18 cellular contexts compared by ENCODE assay signal in genomic region chr14:101230851-101231550, GRCh38.
DNase-seq lines count a peak whose midpoint lies in the region; ATAC-seq, FAIRE-seq and TF ChIP-seq lines count a peak whose summit lies in the region.
"Had no signal": no experiment of that assay in that cellular context is flagged by ENCODE, and none has a peak within 500 bp of the region (broad histone marks: within the 10 kb centered on the region; RNA-seq: fewer than 3 reads in every experiment).

No MANE protein-coding gene starts in this region.

- POLR2A ChIA-PET in SK-N-SH (lab: Yijun Ruan, JAX) (interaction anchor here (1.0 to 5.1 kb wide), 2 partner anchors 100 to 327 kb away, joined by 4 to 46 read pairs; partner anchors contain the start of gene RTL1), H1 (lab: Charles Lee; ENCODE audit: partially characterized antibody) (no interaction called here), PC-9 (lab: Charles Lee; ENCODE audit: unreplicated experiment) (no interaction called here)

- no peak overlapping the region for H4K8ac ChIP-seq in H1 (ENCODE audit: extremely low read depth, insufficient read depth, low read length)

- TF ChIP-seq RAD21 in SK-N-SH (IDR thresholded peaks at IDR 0.05; ENCODE audit: low read length) (no peak), H1 (IDR thresholded peaks at IDR 0.05 in 1 of 2, conservative IDR thresholded peaks at IDR 0.05 in 1 of 2; ENCODE audit: low read depth in 2 of 2, low read length in 2 of 2) (no peak)

- H3K4me3 ChIP-seq in SK-N-SH (ENCODE audit: low read depth in 2 of 2, low read length in 1 of 2) (no peak overlapping the region), H1 (ENCODE audit: extremely low read depth in 1 of 4, insufficient read depth in 2 of 4, low read depth in 3 of 4, low read length in 4 of 4) (no peak overlapping the region), aorta (ENCODE audit: low read length in 2 of 2) (no peak overlapping the region), PC-9 (no peak overlapping the region)
- H3K4me3 ChIP-seq: BLaER1 had no signal

- no peak overlapping the region for H2BK15ac ChIP-seq in H1 (ENCODE audit: low read length)

- H3K9ac ChIP-seq in SK-N-SH (no peak overlapping the region), H1 (replicated peaks in 1 of 4; ENCODE audit: extremely low read depth in 1 of 4, low read depth in 3 of 4, low read length in 3 of 4) (no peak overlapping the region)
- H3K9ac ChIP-seq: BLaER1 had no signal

- no peak for FAIRE-seq in H1 (lab: Jason Lieb, UNC)

- H2AFZ ChIP-seq in SK-N-SH (ENCODE audit: low read depth) (peak overlapping the region; percentile 84; the same call in 1 of the 2 replicates), H1 (ENCODE audit: low read length) (no peak overlapping the region), PC-9 (no peak overlapping the region)

- CTCF ChIA-PET in SK-N-SH (lab: Yijun Ruan, JAX) (interaction anchor here (0.7 to 2.1 kb wide), 7 partner anchors 14 to 398 kb away, joined by 3 to 7 read pairs (median 4); no protein-coding TSS in a partner anchor), H1 (lab: Charles Lee; ENCODE audit: partially characterized antibody) (interaction anchor here (0.7 to 1.4 kb wide), 3 partner anchors 156 to 328 kb away, joined by 3 read pairs; no protein-coding TSS in a partner anchor), PC-9 (lab: Charles Lee) (no interaction called here)

- TF ChIP-seq EP300 in SK-N-SH (IDR thresholded peaks at IDR 0.05; ENCODE audit: borderline replicate concordance in 1 of 2, low read depth in 1 of 2, low read length in 1 of 2), result no peak
- TF ChIP-seq EP300 in H1 (IDR thresholded peaks at IDR 0.05; ENCODE audit: borderline replicate concordance in 1 of 2, low read depth in 2 of 2, low read length in 2 of 2), result no peak

- WGBS in SK-N-SH (ENCODE audit: low lambda C conversion rate), result 97% methylated on average over 5 of the region's 5 CpGs
- WGBS in H1 (ENCODE audit: extremely low coverage in 1 of 2, insufficient coverage in 1 of 2, insufficient read length in 1 of 2, insufficient replicate concordance in 2 of 2, low coverage in 1 of 2, low lambda C conversion rate in 2 of 2, missing lambda C conversion rate in 1 of 2), 2 experiments, result 93% methylated on average over 5 of the region's 5 CpGs; no CpG with 5 or more reads in 1 of the 2 experiments
- WGBS in aorta, 2 donors, result 95 to 98% methylated on average over 5 of the region's 5 CpGs

- no peaks in the 10 kb centered on the region for H3K9me2 ChIP-seq in SK-N-SH
- no peaks in the 10 kb centered on the region for H3K9me2 ChIP-seq in PC-9 (ENCODE audit: insufficient read depth)

- H3K27ac ChIP-seq in SK-N-SH (ENCODE audit: low read depth in 2 of 2, low read length in 1 of 2), result peak overlapping the region in 1 of 2 experiments; percentile 91; a peak in 2 of 4 replicates
- H3K27ac ChIP-seq in H1 (ENCODE audit: low read depth, low read length), result no peak overlapping the region
- H3K27ac ChIP-seq in aorta (ENCODE audit: low read depth in 1 of 2, low read length in 2 of 2), result no peak overlapping the region
- no peak overlapping the region for H3K27ac ChIP-seq in PC-9
- H3K27ac ChIP-seq: BLaER1, RWPE1 had no signal

- H3K14ac ChIP-seq in H1 (ENCODE audit: insufficient read length), result no peak overlapping the region

- H4K91ac ChIP-seq in H1 (replicated peaks; ENCODE audit: insufficient read length, low read length), result no peak overlapping the region

- H3K9me3 ChIP-seq in SK-N-SH (no peaks in the 10 kb centered on the region), H1 (ENCODE audit: insufficient read depth in 2 of 2, low read depth in 1 of 2, low read length in 1 of 2) (no peaks in the 10 kb centered on the region), aorta (ENCODE audit: control insufficient read depth, low read length) (no peaks in the 10 kb centered on the region), PC-9 (ENCODE audit: insufficient read depth, low read depth) (no peaks in the 10 kb centered on the region)
- H3K9me3 ChIP-seq: BLaER1 had no signal

- intact Hi-C loops in aorta (cut with DNase I) (no loop called here), PC-9 (cut with micrococcal nuclease; ENCODE audit: unreplicated experiment) (loop anchor here (10.0 kb wide), 2 partner anchors 566 to 846 kb away; no protein-coding TSS in a partner anchor)

- no TSS peak for BruUV-seq in PC-9 (replicated peaks; lab: Mats Ljungman, UMichigan)

- H4K20me1 ChIP-seq in SK-N-SH (ENCODE audit: insufficient read depth), result no peaks in the 10 kb centered on the region
- peaks cover 0 to 3% of the 10 kb centered on the region in 2 experiments for H4K20me1 ChIP-seq in H1 (replicated peaks in 1 of 2; ENCODE audit: control insufficient read depth in 1 of 2, insufficient read depth in 2 of 2, low read length in 2 of 2)
- no peaks in the 10 kb centered on the region for H4K20me1 ChIP-seq in PC-9 (ENCODE audit: insufficient read depth)
- H4K20me1 ChIP-seq: BLaER1 had no signal

- H4K5ac ChIP-seq in H1 (ENCODE audit: insufficient read length, low read depth, low read length), result no peak overlapping the region

- no peak overlapping the region for H2BK20ac ChIP-seq in H1 (ENCODE audit: low read length)

- no peak overlapping the region for H2BK5ac ChIP-seq in H1 (ENCODE audit: low read depth, low read length)

- no peak for ATAC-seq in SK-N-SH treated with all-trans-retinoic acid at 6 μM for 48 hours
- no peak for ATAC-seq in omental fat pad (ENCODE audit: low FRiP score)
- no peak for ATAC-seq in aorta (ENCODE audit: low FRiP score)
- ATAC-seq: CD8-positive, alpha-beta T cell had no signal

- H3K23ac ChIP-seq in H1 (ENCODE audit: insufficient read length), result no peak overlapping the region

- TF ChIP-seq CTCF in SK-N-SH (IDR thresholded peaks at IDR 0.05) (no peak), H1 (IDR thresholded peaks at IDR 0.05; ENCODE audit: control extremely low read depth in 1 of 3, insufficient read depth in 1 of 3, low read depth in 1 of 3, low read length in 3 of 3) (no peak), omental fat pad (IDR thresholded peaks at IDR 0.05) (no peak), PC-9 (conservative IDR thresholded peaks at IDR 0.05) (no peak)

- no peak overlapping the region for H3K18ac ChIP-seq in H1 (ENCODE audit: extremely low read depth, low read length)

- DNase-seq in SK-N-SH (no peak), H1 (ENCODE audit: low read depth in 1 of 2, low spot score in 2 of 2) (no peak), omental fat pad (ENCODE audit: low spot score) (peak; percentile 8), aorta (peak; percentile 33 to 52), NCI-H748 treated with DMSO at 0.1 percent for 48 hours (lab: John Stamatoyannopoulos, UW) (no peak), PC-9 (no peak)
- DNase-seq in activated effector memory CD4-positive, alpha-beta T cell treated with Interleukin-2 at 50 U/mL for 16 hours, result no peak
- DNase-seq: GOT3; Kasumi-1; NCI-H1105; NCI-H1694; NCI-H345; NCI-H526; NK-92 treated with Interleukin-12 subunit alpha and Interleukin-12 subunit beta, amount 100 ng/mL, for 24 hours had no signal

- H3K56ac ChIP-seq in H1 (replicated peaks; ENCODE audit: insufficient read length, low read depth, low read length), result no peak overlapping the region

- H3K27me3 ChIP-seq in SK-N-SH (ENCODE audit: insufficient read depth), result no peaks in the 10 kb centered on the region
- H3K27me3 ChIP-seq in H1 (replicated peaks in 1 of 4; ENCODE audit: control insufficient read depth in 3 of 4, extremely low read depth in 1 of 4, insufficient read depth in 3 of 4, low read length in 3 of 4), result no peaks in the 10 kb centered on the region; a peak in 1 of 7 replicates
- no peaks in the 10 kb centered on the region for H3K27me3 ChIP-seq in aorta (ENCODE audit: control insufficient read depth in 1 of 2, insufficient read depth in 2 of 2, low read length in 1 of 2)
- H3K27me3 ChIP-seq in PC-9 (ENCODE audit: insufficient read depth, low read depth), result no peaks in the 10 kb centered on the region

- H2AK5ac ChIP-seq in H1 (ENCODE audit: low read depth, low read length), result 0 out of 2 replicates have a peak overlapping the region, but pooled peaks have one; percentile 15

- H3K79me2 ChIP-seq in SK-N-SH (ENCODE audit: insufficient read depth) (no peaks in the 10 kb centered on the region), H1 (ENCODE audit: control insufficient read depth in 1 of 2, insufficient read depth in 2 of 2, low read length in 2 of 2) (no peaks in the 10 kb centered on the region), PC-9 (ENCODE audit: low read depth) (no peaks in the 10 kb centered on the region)

- H3K36me3 ChIP-seq in SK-N-SH (replicated peaks in 1 of 2; ENCODE audit: control insufficient read depth in 1 of 2, insufficient read depth in 2 of 2, low read length in 1 of 2) (no peaks in the 10 kb centered on the region), H1 (ENCODE audit: control insufficient read depth in 2 of 4, insufficient read depth in 4 of 4, low read length in 3 of 4) (no peaks in the 10 kb centered on the region), aorta (ENCODE audit: control insufficient read depth in 1 of 2, insufficient read depth in 2 of 2, low read length in 1 of 2) (no peaks in the 10 kb centered on the region), PC-9 (ENCODE audit: low read depth) (no peaks in the 10 kb centered on the region)
- H3K36me3 ChIP-seq: BLaER1 had no signal

- H3F3A ChIP-seq in SK-N-SH (replicated peaks; ENCODE audit: insufficient read depth), result no peaks in the 10 kb centered on the region
- no peaks in the 10 kb centered on the region for H3F3A ChIP-seq in PC-9 (ENCODE audit: insufficient read depth, low read depth)

- H3K4me2 ChIP-seq in SK-N-SH (no peak overlapping the region), H1 (ENCODE audit: insufficient read depth in 1 of 2, low read depth in 2 of 2, low read length in 2 of 2) (no peak overlapping the region), PC-9 (no peak overlapping the region)

- H3K4me1 ChIP-seq in SK-N-SH (ENCODE audit: control insufficient read depth in 1 of 2, insufficient read depth in 2 of 2, low read depth in 1 of 2, low read length in 1 of 2) (peaks cover 0 to 65% of the 10 kb centered on the region in 2 experiments; a peak in 1 of 4 replicates), H1 (replicated peaks in 1 of 4; ENCODE audit: control insufficient read depth in 3 of 4, insufficient read depth in 4 of 4, low read length in 3 of 4) (peaks cover 0 to 6% (median 1%) of the 10 kb centered on the region in 4 experiments; a peak in 6 of 7 replicates), aorta (ENCODE audit: control insufficient read depth in 1 of 2, insufficient read depth in 2 of 2, low read length in 2 of 2) (no peaks in the 10 kb centered on the region), PC-9 (replicated peaks; ENCODE audit: insufficient read depth) (no peaks in the 10 kb centered on the region)

- no peak overlapping the region for H2BK12ac ChIP-seq in H1 (ENCODE audit: low read depth, low read length)

- no peak overlapping the region for H2BK120ac ChIP-seq in H1 (replicated peaks; ENCODE audit: low read depth, low read length)

- TF ChIP-seq POLR2A in H1 (IDR thresholded peaks at IDR 0.05; ENCODE audit: control extremely low read depth in 1 of 2, low read depth in 2 of 2, low read length in 2 of 2), result no peak

- H3K79me1 ChIP-seq in H1 (ENCODE audit: low read depth, low read length), result no peaks in the 10 kb centered on the region

- no peaks in the 10 kb centered on the region for H3K23me2 ChIP-seq in H1 (ENCODE audit: low read depth, low read length)

- H3K4ac ChIP-seq in H1 (replicated peaks; ENCODE audit: insufficient read length, low read depth, low read length), result no peak overlapping the region

TF ChIP-seq in SK-N-SH treated with all-trans-retinoic acid at 6 μM for 48 hours, 23 proteins besides CTCF, POLR2A, EP300 and RAD21 (continues in another document):
- TF ChIP-seq ZNF8 (CRISPR knock-in tag; IDR thresholded peaks at IDR 0.05), result no peak

Comparison
In these comparisons a context has a peak if more than half of its experiments do, and no peak if none do; other contexts are left out.
1. DNase-seq: peak in omental fat pad (single experiment) and aorta (2 of 2); none in SK-N-SH (single experiment), H1 (0 of 2), NCI-H748 treated with DMSO at 0.1 percent for 48 hours (single experiment), PC-9 (0 of 2) and activated effector memory CD4-positive, alpha-beta T cell treated with Interleukin-2 at 50 U/mL for 16 hours (single experiment).